Comparison of ENCODE assay signal across 21 cellular contexts in the genomic region with DNA sequence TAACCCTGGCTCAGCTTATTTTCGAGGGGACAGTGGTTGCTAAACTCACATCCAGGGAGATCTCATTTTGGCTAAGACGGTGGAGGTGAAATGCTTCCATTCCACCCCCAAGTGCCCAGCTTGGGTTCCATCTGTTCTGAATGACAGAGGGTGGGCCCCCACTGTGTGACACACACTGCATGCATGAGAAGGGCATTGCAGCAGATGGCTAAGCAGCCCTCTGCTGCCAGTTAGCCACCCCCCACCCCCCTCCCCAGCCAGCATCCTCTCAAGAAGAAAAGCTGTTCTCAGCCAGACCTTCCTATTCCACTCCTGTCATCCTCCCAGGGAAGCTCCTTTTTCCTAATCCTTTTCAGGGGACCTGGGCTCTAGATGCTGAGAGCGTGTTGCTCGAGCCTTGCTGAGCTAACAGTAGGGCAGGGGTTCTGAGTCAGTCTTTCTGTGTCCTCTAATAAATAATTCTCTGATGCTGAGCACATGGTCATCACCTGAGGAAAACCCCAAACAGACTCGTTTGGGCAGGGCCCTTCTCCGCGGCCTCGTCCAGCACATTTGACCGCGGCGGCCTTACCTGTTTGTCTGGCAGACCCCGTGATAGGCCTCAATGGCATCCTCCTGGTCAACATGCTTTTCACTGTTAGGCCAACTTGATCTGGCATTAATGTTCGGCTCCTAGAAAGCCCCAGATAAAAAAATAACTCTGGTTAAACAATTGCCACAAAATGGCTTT.
"Had no signal": no experiment of that assay in that cellular context is flagged by ENCODE, and none has a peak within 500 bp of the region (broad histone marks: within the 10 kb centered on the region; RNA-seq: fewer than 3 reads in every experiment).

No MANE protein-coding gene starts in this region.

- H3K27me3 ChIP-seq: body of pancreas, left lung, thyroid gland, upper lobe of right lung had no signal

- H3K36me3 Mint-ChIP-seq: activated CD8-positive, alpha-beta memory T cell treated with anti-CD3 and anti-CD28 coated beads, Interleukin-2, amount 10 ng/mL, durations not matched to agents 7 days and 5 days; activated naive CD4-positive, alpha-beta T cell treated with anti-CD3 and anti-CD28 coated beads, Interleukin-2, amount 50 U/mL, for 24 hours; naive thymus-derived CD4-positive, alpha-beta T cell had no signal

- H3K4me3 ChIP-seq: body of pancreas, esophagus muscularis mucosa, left lung, lung, thyroid gland, upper lobe of right lung had no signal

- DNase-seq: activated CD4-positive, alpha-beta memory T cell treated with anti-CD3 and anti-CD28 coated beads, Interleukin-2, amount 10 ng/mL, durations not matched to agents 7 days and 5 days; activated CD4-positive, alpha-beta T cell treated with anti-CD3 and anti-CD28 coated beads, Interleukin-2, amount 10 ng/mL, durations not matched to agents 24 days and 14 days; activated CD8-positive, alpha-beta memory T cell treated with anti-CD3 and anti-CD28 coated beads, Interleukin-2, amount 10 ng/mL, durations not matched to agents 7 days and 5 days; activated gamma-delta T cell; anterior cingulate cortex; body of pancreas; effector memory CD4-positive, alpha-beta T cell; hippocampal formation; kidney glomerular epithelial cell; left lung; naive thymus-derived CD4-positive, alpha-beta T cell; stimulated activated CD4-positive, alpha-beta T cell treated with anti-CD3 and anti-CD28 coated beads, Interleukin-4, amount 100 ng/mL, for 4 hours; thyroid gland had no signal

- H3K4me3 Mint-ChIP-seq: activated CD4-positive, alpha-beta memory T cell treated with anti-CD3 and anti-CD28 coated beads, Interleukin-2, amount 10 ng/mL, durations not matched to agents 7 days and 5 days; activated CD4-positive, alpha-beta T cell treated with anti-CD3 and anti-CD28 coated beads, Interleukin-2, amount 10 ng/mL, durations not matched to agents 24 days and 14 days; activated CD8-positive, alpha-beta memory T cell treated with anti-CD3 and anti-CD28 coated beads, Interleukin-2, amount 10 ng/mL, durations not matched to agents 7 days and 5 days; activated naive CD4-positive, alpha-beta T cell treated with anti-CD3 and anti-CD28 coated beads, Interleukin-2, amount 50 U/mL, for 24 hours; activated T-helper 1 cell treated with anti-CD3 and anti-CD28 coated beads, Interleukin-12 subunit alpha, Interleukin-12 subunit beta, Interleukin-2, Interleukin-4 antibody, amounts not matched to agents 30 ng/mL and 10 ng/mL and 1 ng/mL, durations not matched to agents 14 hours and 24 hours and 36 hours; naive thymus-derived CD4-positive, alpha-beta T cell; neural crest cell; stimulated activated naive CD8-positive, alpha-beta T cell treated with anti-CD3 and anti-CD28 coated beads, Interleukin-15, Interleukin-2, amounts not matched to agents 100 ng/mL and 50 ng/mL, for 24 hours had no signal

- H3K27ac Mint-ChIP-seq: activated CD4-positive, alpha-beta memory T cell treated with anti-CD3 and anti-CD28 coated beads, Interleukin-2, amount 10 ng/mL, durations not matched to agents 7 days and 5 days; activated CD4-positive, alpha-beta T cell treated with anti-CD3 and anti-CD28 coated beads, Interleukin-2, amount 10 ng/mL, durations not matched to agents 24 days and 14 days; activated CD8-positive, alpha-beta memory T cell treated with anti-CD3 and anti-CD28 coated beads, Interleukin-2, amount 10 ng/mL, durations not matched to agents 7 days and 5 days; activated naive CD4-positive, alpha-beta T cell treated with anti-CD3 and anti-CD28 coated beads, Interleukin-2, amount 50 U/mL, for 24 hours; activated T-helper 1 cell treated with anti-CD3 and anti-CD28 coated beads, Interleukin-12 subunit alpha, Interleukin-12 subunit beta, Interleukin-2, Interleukin-4 antibody, amounts not matched to agents 30 ng/mL and 10 ng/mL and 1 ng/mL, durations not matched to agents 14 hours and 24 hours and 36 hours; naive thymus-derived CD4-positive, alpha-beta T cell; stimulated activated naive CD8-positive, alpha-beta T cell treated with anti-CD3 and anti-CD28 coated beads, Interleukin-15, Interleukin-2, amounts not matched to agents 100 ng/mL and 50 ng/mL, for 24 hours had no signal

- H3K27ac ChIP-seq: body of pancreas, esophagus muscularis mucosa, left lung, thyroid gland, upper lobe of right lung had no signal

- ATAC-seq: activated CD4-positive, CD25-positive, alpha-beta regulatory T cell treated with anti-CD3 and anti-CD28 coated beads, Interleukin-2, amount 50 U/mL, for 24 hours; activated CD8-positive, alpha-beta memory T cell treated with anti-CD3 and anti-CD28 coated beads, Interleukin-2, amount 10 ng/mL, durations not matched to agents 7 days and 5 days; body of pancreas; left lung; naive thymus-derived CD4-positive, alpha-beta T cell; upper lobe of right lung had no signal

- H3K9me3 ChIP-seq: body of pancreas, esophagus muscularis mucosa, left lung, thyroid gland, upper lobe of right lung had no signal

- H3K9me3 Mint-ChIP-seq: activated CD4-positive, alpha-beta memory T cell treated with anti-CD3 and anti-CD28 coated beads, Interleukin-2, amount 10 ng/mL, durations not matched to agents 7 days and 5 days; activated CD4-positive, alpha-beta T cell treated with anti-CD3 and anti-CD28 coated beads, Interleukin-2, amount 10 ng/mL, durations not matched to agents 24 days and 14 days; activated naive CD4-positive, alpha-beta T cell treated with anti-CD3 and anti-CD28 coated beads, Interleukin-2, amount 50 U/mL, for 24 hours; activated T-helper 1 cell treated with anti-CD3 and anti-CD28 coated beads, Interleukin-12 subunit alpha, Interleukin-12 subunit beta, Interleukin-2, Interleukin-4 antibody, amounts not matched to agents 30 ng/mL and 10 ng/mL and 1 ng/mL, durations not matched to agents 14 hours and 24 hours and 36 hours; naive thymus-derived CD4-positive, alpha-beta T cell; neural crest cell; stimulated activated naive CD8-positive, alpha-beta T cell treated with anti-CD3 and anti-CD28 coated beads, Interleukin-15, Interleukin-2, amounts not matched to agents 100 ng/mL and 50 ng/mL, for 24 hours had no signal

- H3K4me1 Mint-ChIP-seq: activated CD4-positive, alpha-beta memory T cell treated with anti-CD3 and anti-CD28 coated beads, Interleukin-2, amount 10 ng/mL, durations not matched to agents 7 days and 5 days; activated CD4-positive, alpha-beta T cell treated with anti-CD3 and anti-CD28 coated beads, Interleukin-2, amount 10 ng/mL, durations not matched to agents 24 days and 14 days; activated CD8-positive, alpha-beta memory T cell treated with anti-CD3 and anti-CD28 coated beads, Interleukin-2, amount 10 ng/mL, durations not matched to agents 7 days and 5 days; activated naive CD4-positive, alpha-beta T cell treated with anti-CD3 and anti-CD28 coated beads, Interleukin-2, amount 50 U/mL, for 24 hours; neural crest cell had no signal

- H3K36me3 ChIP-seq: esophagus muscularis mucosa, left lung, thyroid gland, upper lobe of right lung had no signal

- H3K27me3 Mint-ChIP-seq: activated CD4-positive, alpha-beta memory T cell treated with anti-CD3 and anti-CD28 coated beads, Interleukin-2, amount 10 ng/mL, durations not matched to agents 7 days and 5 days; stimulated activated naive CD8-positive, alpha-beta T cell treated with anti-CD3 and anti-CD28 coated beads, Interleukin-15, Interleukin-2, amounts not matched to agents 100 ng/mL and 50 ng/mL, for 24 hours had no signal
